34 cellular contexts compared by ENCODE assay signal in genomic region chr18:26555804-26556553, GRCh38. TPM values are rescaled to one million over a fixed set of nuclear protein-coding genes. Genes with fewer than 3 reads are reported as not detected.
DNase-seq lines count a peak whose midpoint lies in the region; ATAC-seq and TF ChIP-seq lines count a peak whose summit lies in the region.
"Had no signal": no experiment of that assay in that cellular context is flagged by ENCODE, and none has a peak within 500 bp of the region (broad histone marks: within the 10 kb centered on the region; RNA-seq: fewer than 3 reads in every experiment).

No MANE protein-coding gene starts in this region.

- H3K9me3 Mint-ChIP-seq in nephron progenitor cell = peaks cover 11% of the 10 kb centered on the region
- H3K9me3 Mint-ChIP-seq: activated T-helper 2 cell treated with anti-CD3 and anti-CD28 coated beads, Interferon-gamma antibody, Interleukin-2, Interleukin-4, amounts not matched to agents 10 μg/mL and 5 μg/mL and 100 μg/mL, durations not matched to agents 14 hours and 24 hours and 36 hours; CD4-positive, CD25-positive, alpha-beta regulatory T cell; natural killer cell; stimulated activated naive CD8-positive, alpha-beta T cell treated with anti-CD3 and anti-CD28 coated beads, Interleukin-15, amount 100 ng/mL, for 72 hours had no signal

- no peak overlapping the region for H3K4me3 ChIP-seq in PC-9
- H3K4me3 ChIP-seq: A549, gastroesophageal sphincter, lower lobe of right lung, ovary, SJSA1, skin epidermis, tibial nerve had no signal

- TF ChIP-seq CTCF in PC-9 (conservative IDR thresholded peaks at IDR 0.05) = no peak
- no peak for TF ChIP-seq CTCF in nephron progenitor cell (IDR thresholded peaks at IDR 0.05)

- H3K79me2 ChIP-seq in PC-9 (ENCODE audit: low read depth) = no peaks in the 10 kb centered on the region

- CTCF ChIA-PET in PC-9 (lab: Charles Lee) = no interaction called here

- H3K4me1 Mint-ChIP-seq in nephron progenitor cell = peaks cover 88% of the 10 kb centered on the region
- H3K4me1 Mint-ChIP-seq: stimulated activated naive CD8-positive, alpha-beta T cell treated with anti-CD3 and anti-CD28 coated beads, Interleukin-15, amount 100 ng/mL, for 72 hours had no signal

- ATAC-seq in GM19463 (IDR thresholded peaks at IDR 0.05; ENCODE audit: unreplicated experiment) = peak; percentile 4
- ATAC-seq: A549; gastroesophageal sphincter; HepG2; lower lobe of right lung; natural killer cell; stimulated activated naive CD8-positive, alpha-beta T cell treated with anti-CD3 and anti-CD28 coated beads, Interleukin-15, amount 100 ng/mL, for 72 hours had no signal

- no peak overlapping the region for H2AFZ ChIP-seq in PC-9

- H3K36me3 Mint-ChIP-seq in nephron progenitor cell (ENCODE audit: low read depth) = peaks cover 6% of the 10 kb centered on the region
- H3K36me3 Mint-ChIP-seq: CD4-positive, CD25-positive, alpha-beta regulatory T cell; natural killer cell had no signal

- 0 out of 2 replicates have a peak overlapping the region, but pooled peaks have one; percentile 5 for H3K27ac ChIP-seq in PC-9
- H3K27ac ChIP-seq: A549, brain microvascular endothelial cell, gastroesophageal sphincter, lower lobe of right lung, RWPE1, SJSA1, skin epidermis, VCaP had no signal

- peak overlapping the region; percentile 3; the same call in 1 of the 2 replicates for H3K4me2 ChIP-seq in PC-9
- H3K4me2 ChIP-seq: A549 had no signal

- no peaks in the 10 kb centered on the region for H3K36me3 ChIP-seq in PC-9 (ENCODE audit: low read depth)
- H3K36me3 ChIP-seq: brain microvascular endothelial cell, gastroesophageal sphincter, lower lobe of right lung, ovary, SJSA1, tibial nerve had no signal

- DNase-seq in GM03348 (ENCODE audit: low spot score) (peak; percentile 9), PC-9 (no peak), nephron progenitor cell (peak; percentile 63), dermis blood vessel endothelial cell (no peak), NCI-H128 (lab: John Stamatoyannopoulos, UW; ENCODE audit: unreplicated experiment) (no peak), NCI-H2227 (lab: John Stamatoyannopoulos, UW; ENCODE audit: unreplicated experiment) (no peak), foreskin melanocyte (no peak)
- DNase-seq: activated CD4-positive, alpha-beta T cell treated with anti-CD3 and anti-CD28 coated beads for 48 hours; activated naive CD4-positive, alpha-beta T cell treated with anti-CD3 and anti-CD28 coated beads, Interleukin-2, amount 50 U/mL, for 16 hours; AML-193; amniotic stem cell; brain microvascular endothelial cell; CD4-positive, CD25-positive, alpha-beta regulatory T cell; Kasumi-1; lower lobe of right lung; MV-4-11; natural killer cell; NCI-H1436 treated with DMSO at 0.1 percent for 48 hours; NCI-H2081 treated with DMSO at 0.1 percent for 48 hours; NCI-H446; NCI-H748 treated with DMSO at 0.1 percent for 48 hours; ovary; stimulated activated naive CD8-positive, alpha-beta T cell treated with anti-CD3 and anti-CD28 coated beads, Interleukin-15, amount 100 ng/mL, for 72 hours; T1000 had no signal

- H3F3A ChIP-seq in PC-9 (ENCODE audit: insufficient read depth, low read depth) = peaks cover 4% of the 10 kb centered on the region; the same call in 1 of the 2 replicates

- H4K20me1 ChIP-seq in PC-9 (ENCODE audit: insufficient read depth) = no peaks in the 10 kb centered on the region

- POLR2A ChIA-PET in PC-9 (lab: Charles Lee; ENCODE audit: unreplicated experiment) = interaction anchor here (0.6 kb wide), 1 partner anchor 9 kb away, joined by 4 read pairs; no protein-coding TSS in a partner anchor

- peaks cover 19% of the 10 kb centered on the region for H3K4me1 ChIP-seq in PC-9 (replicated peaks; ENCODE audit: insufficient read depth)
- H3K4me1 ChIP-seq: SJSA1 had no signal

- no peaks in the 10 kb centered on the region for H3K9me2 ChIP-seq in PC-9 (ENCODE audit: insufficient read depth)

- peak overlapping the region; percentile 44 for H3K4me3 Mint-ChIP-seq in nephron progenitor cell
- H3K4me3 Mint-ChIP-seq: CD4-positive, CD25-positive, alpha-beta regulatory T cell; natural killer cell; stimulated activated naive CD8-positive, alpha-beta T cell treated with anti-CD3 and anti-CD28 coated beads, Interleukin-15, amount 100 ng/mL, for 72 hours had no signal

- H3K27me3 ChIP-seq in PC-9 (ENCODE audit: insufficient read depth, low read depth) = no peaks in the 10 kb centered on the region
- H3K27me3 ChIP-seq: ovary had no signal

- no TSS peak for BruUV-seq in PC-9 (replicated peaks; lab: Mats Ljungman, UMichigan)

- H3K9me3 ChIP-seq in PC-9 (ENCODE audit: insufficient read depth, low read depth) = no peaks in the 10 kb centered on the region
- H3K9me3 ChIP-seq: A549, gastroesophageal sphincter, lower lobe of right lung, ovary, SJSA1, tibial nerve had no signal

- H3K27me3 Mint-ChIP-seq in nephron progenitor cell (ENCODE audit: low read depth, poor library complexity) = peaks cover 21% of the 10 kb centered on the region

- H3K27ac Mint-ChIP-seq in nephron progenitor cell = peak overlapping the region; percentile 71
- H3K27ac Mint-ChIP-seq: activated T-helper 2 cell treated with anti-CD3 and anti-CD28 coated beads, Interferon-gamma antibody, Interleukin-2, Interleukin-4, amounts not matched to agents 10 μg/mL and 5 μg/mL and 100 μg/mL, durations not matched to agents 14 hours and 24 hours and 36 hours; CD4-positive, CD25-positive, alpha-beta regulatory T cell; natural killer cell; stimulated activated naive CD8-positive, alpha-beta T cell treated with anti-CD3 and anti-CD28 coated beads, Interleukin-15, amount 100 ng/mL, for 72 hours had no signal

- intact Hi-C loops in PC-9 (cut with micrococcal nuclease; ENCODE audit: unreplicated experiment) = no loop called here

RNA-seq across cellular contexts. Expression of gene KCTD1, which starts 7.6 kb away (rescaled TPM):
- total RNA-seq in PC-9 (2021) (20.5 and 20.7 TPM in 2 replicates), dermis blood vessel endothelial cell (6.7 and 7.0 TPM in 2 replicates)

Comparison
In these comparisons a context has a peak if more than half of its experiments do, and no peak if none do; other contexts are left out.
1. DNase-seq: peak in GM03348 (single experiment) and nephron progenitor cell (single experiment); none in PC-9 (0 of 2), dermis blood vessel endothelial cell (single experiment), NCI-H128 (single experiment), NCI-H2227 (single experiment) and foreskin melanocyte (single experiment).